Comparison of ENCODE assay signal across 12 cellular contexts in the genomic region with DNA sequence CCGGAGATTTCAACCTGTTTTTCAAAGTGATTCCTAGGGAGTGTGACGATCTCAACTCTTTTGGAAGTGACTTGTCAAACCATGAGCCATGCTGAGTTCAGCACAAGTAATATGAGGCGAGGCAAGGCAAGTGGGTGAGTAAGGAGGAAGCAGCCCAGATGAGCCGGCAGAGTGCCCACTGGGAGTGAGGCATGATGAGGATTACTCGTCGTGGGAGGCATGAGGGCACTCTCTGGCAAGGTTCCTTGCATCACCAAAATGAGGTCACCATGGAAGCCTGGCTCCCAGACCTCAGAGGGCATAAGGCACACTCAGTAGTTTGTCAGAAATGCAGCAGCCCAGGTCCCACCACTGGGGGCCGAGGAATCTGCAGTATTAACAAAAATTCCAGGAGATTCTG.
A peak's percentile ranks its signal among the peaks of the same experiment; 100 is the strongest.
DNase-seq lines count a peak whose midpoint lies in the region; ATAC-seq, FAIRE-seq and TF ChIP-seq lines count a peak whose summit lies in the region.
"Had no signal": no experiment of that assay in that cellular context is flagged by ENCODE, and none has a peak within 500 bp of the region (broad histone marks: within the 10 kb centered on the region; RNA-seq: fewer than 3 reads in every experiment).

No MANE protein-coding gene starts in this region.

- H3K36me3 Mint-ChIP-seq in astrocyte (ENCODE audit: low read depth, unreplicated experiment): no peaks in the 10 kb centered on the region
- H3K36me3 Mint-ChIP-seq: CD4-positive, CD25-positive, alpha-beta regulatory T cell had no signal

- peak; percentile 37 for FAIRE-seq in astrocyte (lab: Jason Lieb, UNC)

- H3K36me3 ChIP-seq in astrocyte (ENCODE audit: insufficient read depth, low read length): no peaks in the 10 kb centered on the region

- H3K4me2 ChIP-seq in astrocyte (ENCODE audit: low read length): peak overlapping the region; percentile 0

- H3K9ac ChIP-seq in astrocyte (ENCODE audit: low read length): no peak overlapping the region

- H3K4me1 Mint-ChIP-seq in astrocyte (ENCODE audit: low read depth, unreplicated experiment): peaks cover 19% of the 10 kb centered on the region
- H3K4me1 Mint-ChIP-seq: CD4-positive, CD25-positive, alpha-beta regulatory T cell had no signal

- ATAC-seq in HG03469 (IDR thresholded peaks at IDR 0.05; ENCODE audit: unreplicated experiment): no peak

- no peak overlapping the region for H3K27ac ChIP-seq in astrocyte (ENCODE audit: low read depth, low read length)

- H3K4me1 ChIP-seq in astrocyte (ENCODE audit: insufficient read depth, low read length): peaks cover 4% of the 10 kb centered on the region

- H3K4me3 Mint-ChIP-seq in astrocyte (ENCODE audit: unreplicated experiment): no peak overlapping the region
- H3K4me3 Mint-ChIP-seq: dendritic cell treated with granulocyte-macrophage colony-stimulating factor and Interleukin-4, amounts not matched to agents 40 ng/mL and 50 ng/mL, for 4 days had no signal

- no peaks in the 10 kb centered on the region for H3K27me3 ChIP-seq in astrocyte (ENCODE audit: insufficient read depth, low read length)

- no peaks in the 10 kb centered on the region for H3K27me3 Mint-ChIP-seq in astrocyte (ENCODE audit: low read depth, unreplicated experiment)
- H3K27me3 Mint-ChIP-seq: CD4-positive, CD25-positive, alpha-beta regulatory T cell; dendritic cell treated with granulocyte-macrophage colony-stimulating factor and Interleukin-4, amounts not matched to agents 40 ng/mL and 50 ng/mL, for 4 days had no signal

- H4K20me1 ChIP-seq in astrocyte (ENCODE audit: insufficient read depth, low read length): peaks cover 3% of the 10 kb centered on the region

- DNase-seq in 8988T: peak; percentile 27
- DNase-seq in HFF-Myc (ENCODE audit: extremely low read depth, low read depth): peak; percentile 67
- peak; percentile 82 for DNase-seq in astrocyte (ENCODE audit: low read depth)
- peak; percentile 74 for DNase-seq in iris pigment epithelial cell (ENCODE audit: low read depth)
- DNase-seq in activated CD4-positive, alpha-beta T cell treated with anti-CD3 and anti-CD28 coated beads, Interleukin-2, amount 50 U/mL, for 1 hour: no peak
- no peak for DNase-seq in activated T-cell treated with anti-CD3 and anti-CD28 coated beads, Interleukin-2, amount 50 U/mL, for 48 hours
- no peak for DNase-seq in stimulated activated CD4-positive, alpha-beta T cell treated with anti-CD3 and anti-CD28 coated beads, Interleukin-15, amount 100 ng/mL, for 24 hours
- DNase-seq: activated CD4-positive, alpha-beta T cell treated with anti-CD3 and anti-CD28 coated beads for 4 hours; CD4-positive, CD25-positive, alpha-beta regulatory T cell; NCI-H526 treated with DMSO at 0.1 percent for 48 hours had no signal

- H3K4me3 ChIP-seq in HFF-Myc (replicated peaks; ENCODE audit: low read depth, low read length) (no peak overlapping the region), astrocyte (ENCODE audit: insufficient read depth, low read depth, low read length) (no peak overlapping the region)

- no peaks in the 10 kb centered on the region for H3K79me2 ChIP-seq in astrocyte (ENCODE audit: insufficient read depth, low read length)

- no peaks in the 10 kb centered on the region for H3K9me3 ChIP-seq in astrocyte (ENCODE audit: insufficient read depth, low read depth, low read length)

- TF ChIP-seq CTCF in HFF-Myc (IDR thresholded peaks at IDR 0.05; ENCODE audit: low read depth, low read length, missing control alignments): no peak
- TF ChIP-seq CTCF in astrocyte (IDR thresholded peaks at IDR 0.05; ENCODE audit: insufficient read depth, low read depth, low read length): no peak

- no peaks in the 10 kb centered on the region for H3K9me3 Mint-ChIP-seq in astrocyte (ENCODE audit: unreplicated experiment)
- H3K9me3 Mint-ChIP-seq: dendritic cell treated with granulocyte-macrophage colony-stimulating factor and Interleukin-4, amounts not matched to agents 40 ng/mL and 50 ng/mL, for 4 days had no signal

- peak overlapping the region; percentile 49 for H3K27ac Mint-ChIP-seq in astrocyte (ENCODE audit: unreplicated experiment)
- H3K27ac Mint-ChIP-seq: CD4-positive, CD25-positive, alpha-beta regulatory T cell; dendritic cell treated with granulocyte-macrophage colony-stimulating factor and Interleukin-4, amounts not matched to agents 40 ng/mL and 50 ng/mL, for 4 days had no signal

- no peak overlapping the region for H2AFZ ChIP-seq in astrocyte (ENCODE audit: low read depth, low read length)

Comparison
In these comparisons a context has a peak if more than half of its experiments do, and no peak if none do; other contexts are left out.
1. DNase-seq: peak in 8988T (single experiment), HFF-Myc (single experiment), astrocyte (single experiment) and iris pigment epithelial cell (single experiment); none in activated CD4-positive, alpha-beta T cell treated with anti-CD3 and anti-CD28 coated beads, Interleukin-2, amount 50 U/mL, for 1 hour (single experiment), activated T-cell treated with anti-CD3 and anti-CD28 coated beads, Interleukin-2, amount 50 U/mL, for 48 hours (0 of 2) and stimulated activated CD4-positive, alpha-beta T cell treated with anti-CD3 and anti-CD28 coated beads, Interleukin-15, amount 100 ng/mL, for 24 hours (single experiment).